ENCODE assay signal across 16 cellular contexts in genomic region chr18:8765692-8766463, GRCh38.
DNase-seq lines count a peak whose midpoint lies in the region; ATAC-seq and TF ChIP-seq lines count a peak whose summit lies in the region.
"Had no signal": no experiment of that assay in that cellular context is flagged by ENCODE, and none has a peak within 500 bp of the region (broad histone marks: within the 10 kb centered on the region; RNA-seq: fewer than 3 reads in every experiment).

No MANE protein-coding gene starts in this region.

- CTCF ChIA-PET in IMR-90 (lab: Yijun Ruan, JAX), result interaction anchor here (1.0 to 1.2 kb wide), 2 partner anchors 15 to 48 kb away, joined by 3 read pairs; no protein-coding TSS in a partner anchor

- H3K4me3 ChIP-seq in IMR-90 (ENCODE audit: insufficient read depth, low read depth, low read length) (no peak overlapping the region), ectodermal cell (ENCODE audit: insufficient read depth, low read depth, low read length) (no peak overlapping the region), upper lobe of right lung (no peak overlapping the region)

- H3K9me1 ChIP-seq in IMR-90 (ENCODE audit: insufficient read depth, low read length), result peaks cover 14% of the 10 kb centered on the region

- H2BK120ac ChIP-seq in IMR-90 (ENCODE audit: low read depth, low read length), result no peak overlapping the region

- dilution Hi-C loops in IMR-90 (cut with HindIII; ENCODE audit: low sequenced_read_pairs, unreplicated experiment), result no loop called here

- ATAC-seq in IMR-90 (ENCODE audit: low read depth) (peak; percentile 45), upper lobe of right lung (no peak)
- ATAC-seq: left lobe of liver had no signal

- no TSS peak for BruUV-seq in IMR-90 (replicated peaks; lab: Mats Ljungman, UMichigan)

- POLR2A ChIA-PET in IMR-90 (lab: Charles Lee; ENCODE audit: unreplicated experiment), result no interaction called here

- no peak overlapping the region for H3K4me2 ChIP-seq in IMR-90 (ENCODE audit: low read depth, low read length)

- no peak overlapping the region for H2AK9ac ChIP-seq in IMR-90 (replicated peaks; ENCODE audit: low read depth, low read length, poor library complexity)

- peaks cover 46 to 78% of the 10 kb centered on the region in 2 experiments for H3K79me1 ChIP-seq in IMR-90 (ENCODE audit: low read depth in 1 of 2, low read length in 2 of 2)

- H4K20me1 ChIP-seq in IMR-90 (ENCODE audit: insufficient read depth, low read length), result no peaks in the 10 kb centered on the region; the same call in 1 of the 2 replicates

- H3K4ac ChIP-seq in IMR-90 (ENCODE audit: low read depth, low read length), result 0 out of 2 replicates have a peak overlapping the region, but pooled peaks have one; percentile 10

- H2BK20ac ChIP-seq in IMR-90 (ENCODE audit: low read depth, low read length), result no peak overlapping the region

- H3K14ac ChIP-seq in IMR-90 (replicated peaks; ENCODE audit: low read depth, low read length), result no peak overlapping the region

- H2AFZ ChIP-seq in IMR-90 (replicated peaks; ENCODE audit: low read length, poor library complexity), result peak overlapping the region; percentile 35

- H3K9ac ChIP-seq in IMR-90 (ENCODE audit: low read depth, low read length), result no peak overlapping the region

- H3K18ac ChIP-seq in IMR-90 (ENCODE audit: low read depth, low read length), result no peak overlapping the region

- H3K36me3 ChIP-seq in IMR-90 (ENCODE audit: control insufficient read depth, insufficient read depth, low read length) (peaks cover 31% of the 10 kb centered on the region), ectodermal cell (ENCODE audit: control insufficient read depth, insufficient read depth, low read length) (peaks cover 10% of the 10 kb centered on the region), upper lobe of right lung (no peaks in the 10 kb centered on the region)

- no peak overlapping the region for H2AK5ac ChIP-seq in IMR-90 (ENCODE audit: low read depth, low read length)

- H3K23ac ChIP-seq in IMR-90 (ENCODE audit: low read depth, low read length), result no peak overlapping the region

- H3K27ac ChIP-seq in IMR-90 (ENCODE audit: insufficient read depth, low read length) (no peak overlapping the region), ectodermal cell (ENCODE audit: insufficient read depth, low read depth, low read length, poor library complexity, severe bottlenecking) (peak overlapping the region; percentile 48), upper lobe of right lung (no peak overlapping the region)

- peak; percentile 63 for DNase-seq in AG08395 (ENCODE audit: low spot score)
- no peak for DNase-seq in IMR-90
- DNase-seq in myocyte (ENCODE audit: low read depth), result peak; percentile 52
- no peak for DNase-seq in NCI-H1436 (lab: John Stamatoyannopoulos, UW)
- DNase-seq in HPDE6-E6E7 (ENCODE audit: extremely low spot score), result no peak
- no peak for DNase-seq in upper lobe of right lung
- DNase-seq in stimulated activated naive CD4-positive, alpha-beta T cell (lab: John Stamatoyannopoulos, UW), result no peak
- DNase-seq: activated CD4-positive, alpha-beta memory T cell treated with anti-CD3 and anti-CD28 coated beads for 36 hours; activated naive CD4-positive, alpha-beta T cell treated with anti-CD3 and anti-CD28 coated beads, Interleukin-2, amount 50 U/mL, for 16 hours; cortex of kidney; KG1; NCI-H1694; occipital lobe; SW 1271 had no signal

- TF ChIP-seq CTCF in IMR-90 (conservative IDR thresholded peaks at IDR 0.05; ENCODE audit: low read depth, low read length) (no peak), upper lobe of right lung (IDR thresholded peaks at IDR 0.05) (no peak)

- in situ Hi-C loops in IMR-90 (cut with MboI; ENCODE audit: low sequenced_read_pairs), result no loop called here

- H3K27me3 ChIP-seq in IMR-90 (ENCODE audit: control insufficient read depth, insufficient read depth, low read length) (no peaks in the 10 kb centered on the region), ectodermal cell (ENCODE audit: control insufficient read depth, insufficient read depth, low read length, poor library complexity, severe bottlenecking) (no peaks in the 10 kb centered on the region), upper lobe of right lung (no peaks in the 10 kb centered on the region)

- no CpG with 5 or more reads among the region's 14 CpGs for WGBS in IMR-90 (ENCODE audit: extremely low coverage in 2 of 2, insufficient read length in 1 of 2), 2 experiments
- WGBS in ectodermal cell, 2 experiments, result 87 to 89% methylated on average over 14 of the region's 14 CpGs

- H3K4me1 ChIP-seq in IMR-90 (ENCODE audit: control insufficient read depth, insufficient read depth, low read length) (peaks cover 13% of the 10 kb centered on the region), ectodermal cell (ENCODE audit: control insufficient read depth, insufficient read depth, low read length) (peaks cover 19% of the 10 kb centered on the region), upper lobe of right lung (no peaks in the 10 kb centered on the region)

- no peak for TF ChIP-seq POLR2A in IMR-90 (IDR thresholded peaks at IDR 0.05; ENCODE audit: low read depth, low read length)

- H2BK15ac ChIP-seq in IMR-90 (ENCODE audit: low read depth, low read length), result no peak overlapping the region

- H4K8ac ChIP-seq in IMR-90 (ENCODE audit: low read depth in 2 of 2, low read length in 2 of 2), result peak overlapping the region in 1 of 2 experiments; percentile 52; a peak in 1 of 4 replicates

- intact Hi-C loops in IMR-90 (cut with micrococcal nuclease), result no loop called here
- intact Hi-C loops in upper lobe of right lung (cut with DNase I), result no loop called here

- no peaks in the 10 kb centered on the region; the same call in 1 of the 2 replicates for H3K9me3 ChIP-seq in IMR-90 (ENCODE audit: control insufficient read depth, insufficient read depth, low read length)
- no peaks in the 10 kb centered on the region for H3K9me3 ChIP-seq in ectodermal cell (ENCODE audit: control insufficient read depth, low read length)
- no peaks in the 10 kb centered on the region for H3K9me3 ChIP-seq in upper lobe of right lung

- H4K91ac ChIP-seq in IMR-90 (ENCODE audit: insufficient read depth, low read depth, low read length), result no peak overlapping the region

- no peak overlapping the region for H2BK5ac ChIP-seq in IMR-90 (ENCODE audit: low read depth, low read length, poor library complexity, severe bottlenecking)

- H4K5ac ChIP-seq in IMR-90 (ENCODE audit: low read depth, low read length), result peak overlapping the region; percentile 38; the same call in 1 of the 2 replicates

- no peak for TF ChIP-seq RAD21 in IMR-90 (IDR thresholded peaks at IDR 0.05; ENCODE audit: low read length)

- no peak overlapping the region for H3K56ac ChIP-seq in IMR-90 (ENCODE audit: extremely low read depth, insufficient read depth, low read length)

TF ChIP-seq in IMR-90, 13 proteins besides CTCF, POLR2A, EP300 and RAD21:
- no peak for TF ChIP-seq MXI1 (IDR thresholded peaks at IDR 0.05; ENCODE audit: borderline replicate concordance, low read depth, low read length)
- TF ChIP-seq CHD1 (IDR thresholded peaks at IDR 0.05; ENCODE audit: low read depth, low read length), result no peak
- TF ChIP-seq RCOR1 (IDR thresholded peaks at IDR 0.05; ENCODE audit: insufficient replicate concordance, low read length), result no peak
- no peak for TF ChIP-seq USF2 (IDR thresholded peaks at IDR 0.05; ENCODE audit: low read depth, low read length)

Comparison
In these comparisons a context has a peak if more than half of its experiments do, and no peak if none do; other contexts are left out.
1. DNase-seq: peak in AG08395 (single experiment) and myocyte (single experiment); none in IMR-90 (single experiment), NCI-H1436 (single experiment), HPDE6-E6E7 (single experiment), upper lobe of right lung (single experiment) and stimulated activated naive CD4-positive, alpha-beta T cell (0 of 6).